ENCODE assay signal across 8 cellular contexts in genomic region chrX:63349307-63349706, GRCh38. TPM values are rescaled to one million over a fixed set of nuclear protein-coding genes. Genes with fewer than 3 reads are reported as not detected.
A peak's percentile ranks its signal among the peaks of the same experiment; 100 is the strongest.
DNase-seq lines count a peak whose midpoint lies in the region; ATAC-seq and TF ChIP-seq lines count a peak whose summit lies in the region.

No MANE protein-coding gene starts in this region.

- H3K9me3 Mint-ChIP-seq in CD8-positive, alpha-beta memory T cell, result no peaks in the 10 kb centered on the region
- peaks cover 4% of the 10 kb centered on the region for H3K9me3 Mint-ChIP-seq in chondrocyte (ENCODE audit: low read depth)

- intact Hi-C loops in esophagus muscularis mucosa (cut with DNase I), result no loop called here

- TF ChIP-seq CTCF in RWPE1 (conservative IDR thresholded peaks at IDR 0.05; ENCODE audit: low read depth) (no peak), chondrocyte (IDR thresholded peaks at IDR 0.05) (no peak), esophagus muscularis mucosa (IDR thresholded peaks at IDR 0.05) (no peak)

- no peak overlapping the region for H3K4me3 ChIP-seq in CD8-positive, alpha-beta memory T cell (ENCODE audit: low read length)
- H3K4me3 ChIP-seq in esophagus muscularis mucosa, result no peak overlapping the region

- H3K9me3 ChIP-seq in CD8-positive, alpha-beta memory T cell (ENCODE audit: low read length), result no peaks in the 10 kb centered on the region
- no peaks in the 10 kb centered on the region for H3K9me3 ChIP-seq in esophagus muscularis mucosa

- H3K4me3 Mint-ChIP-seq in CD8-positive, alpha-beta memory T cell, result peak overlapping the region; percentile 38 to 94 (median 86)
- H3K4me3 Mint-ChIP-seq in chondrocyte (ENCODE audit: unreplicated experiment), result no peak overlapping the region

- no peaks in the 10 kb centered on the region for H3K27me3 Mint-ChIP-seq in CD8-positive, alpha-beta memory T cell
- no peaks in the 10 kb centered on the region for H3K27me3 Mint-ChIP-seq in chondrocyte (ENCODE audit: low read depth)

- no peaks in the 10 kb centered on the region for H3K27me3 ChIP-seq in CD8-positive, alpha-beta memory T cell (ENCODE audit: insufficient read depth, low read length, poor library complexity, severe bottlenecking)
- H3K27me3 ChIP-seq in esophagus muscularis mucosa, result peaks cover 0 to 3% (median 0%) of the 10 kb centered on the region in 4 donors

- POLR2A ChIA-PET in CD8-positive, alpha-beta memory T cell (lab: Charles Lee), result no interaction called here
- POLR2A ChIA-PET in RWPE1 (lab: Yijun Ruan, JAX; ENCODE audit: low non-redundant PET), result no interaction called here

- peak; percentile 26 for ATAC-seq in HG03354 (IDR thresholded peaks at IDR 0.05; ENCODE audit: poor library complexity, severe bottlenecking, unreplicated experiment)

- H3K27ac ChIP-seq in CD8-positive, alpha-beta memory T cell (ENCODE audit: low read depth, low read length), result no peak overlapping the region
- H3K27ac ChIP-seq in RWPE1 (no peak overlapping the region), esophagus muscularis mucosa (replicated peaks in 1 of 4) (no peak overlapping the region)

- TF ChIP-seq EP300 in esophagus muscularis mucosa (IDR thresholded peaks at IDR 0.05), result no peak

- WGBS in esophagus muscularis mucosa, result 51% methylated on average over 3 of the region's 3 CpGs

- CTCF ChIA-PET in CD8-positive, alpha-beta memory T cell (lab: Charles Lee), result no interaction called here
- CTCF ChIA-PET in RWPE1 (lab: Yijun Ruan, JAX), result no interaction called here

- no peak for DNase-seq in CD8-positive, alpha-beta memory T cell
- DNase-seq in RWPE1 (ENCODE audit: low spot score), result peak; percentile 0
- DNase-seq in globus pallidus (ENCODE audit: low spot score), result peak; percentile 30
- DNase-seq in chondrocyte (ENCODE audit: low spot score), result no peak
- DNase-seq in esophagus muscularis mucosa (ENCODE audit: extremely low spot score), result no peak
- no peak for DNase-seq in NCI-H69 (lab: John Stamatoyannopoulos, UW)
- DNase-seq in HCEC 1CT, result no peak

- no peaks in the 10 kb centered on the region for H3K36me3 ChIP-seq in CD8-positive, alpha-beta memory T cell (ENCODE audit: insufficient read depth, low read length)
- H3K36me3 ChIP-seq in esophagus muscularis mucosa, result no peaks in the 10 kb centered on the region

- peak overlapping the region in 2 of 8 donors; percentile 43 to 47 for H3K27ac Mint-ChIP-seq in CD8-positive, alpha-beta memory T cell
- H3K27ac Mint-ChIP-seq in chondrocyte (ENCODE audit: unreplicated experiment), result no peak overlapping the region

- H3K36me3 Mint-ChIP-seq in CD8-positive, alpha-beta memory T cell, result peaks cover 0 to 7% (median 0%) of the 10 kb centered on the region in 3 donors
- H3K36me3 Mint-ChIP-seq in chondrocyte (ENCODE audit: low read depth), result no peaks in the 10 kb centered on the region

- TF ChIP-seq POLR2A in esophagus muscularis mucosa (IDR thresholded peaks at IDR 0.05; ENCODE audit: low read depth), result no peak

- no peaks in the 10 kb centered on the region for H3K4me1 ChIP-seq in CD8-positive, alpha-beta memory T cell (ENCODE audit: insufficient read depth, low read length)
- H3K4me1 ChIP-seq in esophagus muscularis mucosa, result peaks cover 0 to 13% (median 5%) of the 10 kb centered on the region in 4 donors

- H3K4me1 Mint-ChIP-seq in CD8-positive, alpha-beta memory T cell, result peaks cover 14 to 30% (median 20%) of the 10 kb centered on the region in 3 donors
- peaks cover 15% of the 10 kb centered on the region for H3K4me1 Mint-ChIP-seq in chondrocyte (ENCODE audit: low read depth)

RNA-seq across cellular contexts. Expression of gene SPIN4, which starts 1.8 kb away (rescaled TPM):
- total RNA-seq in CD8-positive, alpha-beta memory T cell, result 1 to 10 TPM; 5.8 to 6.6 TPM
- 1.8 TPM for polyA plus RNA-seq in CD8-positive, alpha-beta memory T cell
- total RNA-seq in chondrocyte (3.4 to 7.0 TPM (median 3.8 TPM) in 3 replicates), esophagus muscularis mucosa (1 to 10 TPM; 1.4 to 5.0 (median 2.0) TPM)

Comparison
In these comparisons a context has a peak if more than half of its experiments do, and no peak if none do; other contexts are left out.
1. DNase-seq: peak in RWPE1 (single experiment) and globus pallidus (single experiment); none in CD8-positive, alpha-beta memory T cell (0 of 5), chondrocyte (single experiment), esophagus muscularis mucosa (single experiment), NCI-H69 (single experiment) and HCEC 1CT (single experiment).